ENCODE assay signal across 33 cellular contexts in the genomic region with DNA sequence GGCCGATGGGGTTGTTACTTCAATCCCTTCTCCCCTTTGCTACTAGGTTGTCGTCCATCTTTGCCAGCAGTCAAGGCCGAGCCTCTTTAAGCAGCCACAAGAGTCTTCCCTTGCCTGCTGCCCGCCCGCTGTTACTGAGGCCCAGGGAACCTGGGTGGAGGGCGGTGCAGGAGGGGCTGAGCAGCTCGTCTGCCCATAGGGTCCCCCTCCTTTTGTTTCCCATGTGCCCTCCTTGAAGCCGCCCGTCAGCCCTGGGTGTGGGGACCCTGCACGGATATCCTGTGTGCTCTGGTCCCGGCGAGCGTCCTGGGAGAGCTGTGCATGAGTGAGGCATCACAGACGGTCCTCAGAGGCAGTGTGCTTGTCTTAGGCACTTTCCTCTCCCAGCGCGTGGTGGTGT.
"Had no signal": no experiment of that assay in that cellular context is flagged by ENCODE, and none has a peak within 500 bp of the region (broad histone marks: within the 10 kb centered on the region; RNA-seq: fewer than 3 reads in every experiment).

No MANE protein-coding gene starts in this region.

- FAIRE-seq: TTC549 had no signal

- H3K27ac ChIP-seq: brain microvascular endothelial cell, SJSA1 had no signal

- H3K9ac ChIP-seq: SK-N-SH had no signal

- ATAC-seq: activated CD4-positive, alpha-beta T cell treated with anti-CD3 and anti-CD28 coated beads for 36 hours; activated CD4-positive, CD25-positive, alpha-beta regulatory T cell treated with anti-CD3 and anti-CD28 coated beads, Interleukin-2, amount 50 U/mL, for 24 hours; activated CD8-positive, alpha-beta T cell treated with anti-CD3 and anti-CD28 coated beads for 36 hours; activated T-cell treated with anti-CD3 and anti-CD28 coated beads, Interleukin-2, amount 50 U/mL, for 72 hours; activated T-helper 17 cell treated with anti-CD3 and anti-CD28 coated beads, Interleukin-2, amount 50 U/mL, for 72 hours had no signal

- DNase-seq: activated CD4-positive, alpha-beta T cell treated with anti-CD3 and anti-CD28 coated beads for 36 hours; activated CD4-positive, alpha-beta T cell treated with anti-CD3 and anti-CD28 coated beads, Interleukin-2, amount 10 ng/mL, durations not matched to agents 7 days and 5 days; activated CD8-positive, alpha-beta T cell treated with anti-CD3 and anti-CD28 coated beads for 36 hours; activated effector memory CD4-positive, alpha-beta T cell treated with anti-CD3 and anti-CD28 coated beads, Interleukin-2, amount 50 U/mL, for 16 hours; activated naive CD4-positive, alpha-beta T cell; activated naive CD4-positive, alpha-beta T cell treated with anti-CD3 and anti-CD28 coated beads, Interleukin-2, amount 50 U/mL, for 16 hours; activated naive CD8-positive, alpha-beta T cell treated with anti-CD3 and anti-CD28 coated beads for 36 hours; activated T-cell treated with anti-CD3 and anti-CD28 coated beads, Interleukin-2, amount 50 U/mL, for 1 hour; activated T-cell treated with anti-CD3 and anti-CD28 coated beads, Interleukin-2, amount 50 U/mL, for 72 hours; amniotic stem cell; brain microvascular endothelial cell; central memory CD4-positive, alpha-beta T cell; Kasumi-1; KBM-7; MG63; MV-4-11; NCI-H1092; NCI-H1436 treated with DMSO at 0.1 percent for 48 hours; NCI-H1694 treated with DMSO at 0.1 percent for 48 hours; NCI-H2029; NCI-H345; NCI-H510A; NCI-H526; NCI-H748 treated with DMSO at 0.1 percent for 48 hours; NK-92 treated with Interleukin-12 subunit alpha and Interleukin-12 subunit beta, amount 100 ng/mL, for 24 hours; OCI-M1; RPMI8226; SHP77 treated with DMSO at 0.1 percent for 48 hours; SK-N-SH had no signal

- H3K4me3 ChIP-seq: MG63, SJSA1 had no signal

- H3K36me3 ChIP-seq: brain microvascular endothelial cell had no signal

- H3K27me3 ChIP-seq: brain microvascular endothelial cell, MG63, SJSA1 had no signal

- H3K9me3 ChIP-seq: MG63, SJSA1, SK-N-SH had no signal

- H3K4me2 ChIP-seq: SK-N-SH had no signal

- H3K4me1 ChIP-seq: SJSA1 had no signal
